In the genomic region with DNA sequence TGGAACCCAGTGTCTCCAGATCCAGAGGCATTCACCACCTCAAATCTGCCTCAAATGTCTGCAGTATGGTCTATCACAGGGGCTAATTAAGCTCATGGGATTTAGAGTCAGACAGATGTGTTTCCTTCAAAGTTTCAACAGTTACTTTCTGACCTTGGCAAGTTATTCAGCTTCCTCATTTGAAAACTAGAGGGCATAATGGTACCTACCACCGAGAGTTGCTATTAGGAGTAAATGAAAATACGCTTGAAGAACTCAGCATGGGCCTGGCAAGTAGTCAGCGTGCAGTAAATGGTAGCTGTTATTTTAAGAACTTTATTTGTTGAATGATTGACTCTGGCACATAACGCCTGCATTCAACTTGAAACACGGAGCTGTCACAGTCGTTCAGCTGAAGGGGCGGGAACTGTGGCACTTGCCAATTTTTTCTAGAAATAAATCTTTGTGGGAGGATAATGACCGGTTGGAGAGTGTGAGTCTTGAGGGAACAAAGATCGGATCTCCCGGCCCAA, we compare ENCODE assay signal across 1 cellular context.
A peak's percentile ranks its signal among the peaks of the same experiment; 100 is the strongest.
TF ChIP-seq lines count a peak whose summit lies in the region.

No MANE protein-coding gene starts in this region.

TF ChIP-seq in GM12878, 131 proteins besides CTCF, POLR2A, EP300 and RAD21 (continued from another document):
- TF ChIP-seq ZBTB40 (IDR thresholded peaks at IDR 0.05; ENCODE audit: borderline replicate concordance) (peak; percentile 20; the same call in 1 of the 2 replicates), PKNOX1 (IDR thresholded peaks at IDR 0.05) (peak; percentile 78), MTA2 (IDR thresholded peaks at IDR 0.05; ENCODE audit: low read depth) (peak; percentile 87), BCL11A (IDR thresholded peaks at IDR 0.05; ENCODE audit: low read depth, low read length) (peak; percentile 67; the same call in 1 of the 2 replicates), NR2F1 (conservative IDR thresholded peaks at IDR 0.05) (peak; percentile 20; the same call in 1 of the 2 replicates), SIX5 (IDR thresholded peaks at IDR 0.05; ENCODE audit: low read depth, low read length, severe bottlenecking) (no peak), HCFC1 (IDR thresholded peaks at IDR 0.05; ENCODE audit: low read length) (0 out of 2 replicates have a peak, but pooled peaks have one; percentile 21), ZNF217 (IDR thresholded peaks at IDR 0.05) (no peak), SKIL (IDR thresholded peaks at IDR 0.05; ENCODE audit: low read depth, poor library complexity, severe bottlenecking) (peak; percentile 47), CHD1 (IDR thresholded peaks at IDR 0.05; ENCODE audit: low read depth, low read length) (0 out of 2 replicates have a peak, but pooled peaks have one; percentile 35), ESRRA (IDR thresholded peaks at IDR 0.05; ENCODE audit: low read length) (peak; percentile 91; the same call in 1 of the 2 replicates), ZNF687 (IDR thresholded peaks at IDR 0.05) (peak; percentile 66), IKZF1 (conservative IDR thresholded peaks at IDR 0.05) (no peak), MTA3 (IDR thresholded peaks at IDR 0.05; ENCODE audit: borderline replicate concordance, low read length) (peak; percentile 85; the same call in 1 of the 2 replicates), FOS (IDR thresholded peaks at IDR 0.05; ENCODE audit: borderline replicate concordance, extremely low read depth, insufficient read length) (peak; percentile 15)
